Comparison of ENCODE assay signal across 21 cellular contexts in the genomic region with DNA sequence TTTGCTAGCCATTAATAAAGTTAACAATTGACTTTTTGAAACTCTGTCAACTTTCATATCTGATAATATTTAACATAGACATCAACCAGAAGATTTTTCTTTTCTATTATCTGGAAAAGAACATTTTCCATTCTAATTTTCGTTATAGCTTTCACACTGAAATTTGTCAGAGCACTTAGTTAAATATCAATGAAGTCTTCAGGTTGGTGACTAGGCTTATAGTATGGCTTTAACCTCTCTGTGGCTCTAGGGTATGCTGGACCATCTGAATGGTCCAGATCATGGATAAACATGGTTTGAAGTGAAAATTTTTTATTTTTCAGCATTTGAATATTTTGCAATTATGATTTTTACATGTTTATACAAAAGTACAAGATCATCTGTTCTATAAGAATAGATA.
"Had no signal": no experiment of that assay in that cellular context is flagged by ENCODE, and none has a peak within 500 bp of the region (broad histone marks: within the 10 kb centered on the region; RNA-seq: fewer than 3 reads in every experiment).

No MANE protein-coding gene starts in this region.

- ATAC-seq: activated CD4-positive, CD25-positive, alpha-beta regulatory T cell treated with anti-CD3 and anti-CD28 coated beads, Interleukin-2, amount 50 U/mL, for 24 hours; body of pancreas; foreskin keratinocyte; heart right ventricle; naive thymus-derived CD4-positive, alpha-beta T cell; stimulated activated effector memory CD8-positive, alpha-beta T cell treated with anti-CD3 and anti-CD28 coated beads, Interleukin-12 subunit alpha, Interleukin-12 subunit beta, amount 100 ng/mL, for 72 hours had no signal

- DNase-seq: activated CD4-positive, alpha-beta T cell treated with anti-CD3 and anti-CD28 coated beads for 48 hours; activated CD4-positive, alpha-beta T cell treated with anti-CD3 and anti-CD28 coated beads, Interleukin-2, amount 50 U/mL, for 48 hours; activated CD8-positive, alpha-beta memory T cell treated with anti-CD3 and anti-CD28 coated beads for 24 hours; activated effector memory CD4-positive, alpha-beta T cell treated with Interleukin-2 at 50 U/mL for 16 hours; activated naive CD4-positive, alpha-beta T cell treated with Interleukin-2 at 50 U/mL for 16 hours; anterior cingulate cortex; body of pancreas; dermis blood vessel endothelial cell; effector CD4-positive, alpha-beta T cell; foreskin keratinocyte; heart right ventricle; naive thymus-derived CD4-positive, alpha-beta T cell; ovary; sigmoid colon; small intestine; stimulated activated CD4-positive, alpha-beta T cell treated with anti-CD3 and anti-CD28 coated beads, Interleukin-4, amount 100 ng/mL, for 24 hours; trophoblast cell; uterus; WERI-Rb-1 had no signal
